In genomic region chr6:135358251-135358821, GRCh38 we compare ENCODE assay signal across 11 cellular contexts.
A peak's percentile ranks its signal among the peaks of the same experiment; 100 is the strongest.
DNase-seq lines count a peak whose midpoint lies in the region; ATAC-seq and TF ChIP-seq lines count a peak whose summit lies in the region.
"Had no signal": no experiment of that assay in that cellular context is flagged by ENCODE, and none has a peak within 500 bp of the region (broad histone marks: within the 10 kb centered on the region; RNA-seq: fewer than 3 reads in every experiment).

No MANE protein-coding gene starts in this region.

- TF ChIP-seq CTCF in brain microvascular endothelial cell (IDR thresholded peaks at IDR 0.05; ENCODE audit: low read depth, low read length, missing control alignments) = no peak

- H3K4me3 ChIP-seq in brain microvascular endothelial cell (ENCODE audit: low read depth, low read length) = no peak overlapping the region
- H3K4me3 ChIP-seq: Peyer's patch had no signal

- in situ Hi-C loops in brain microvascular endothelial cell (cut with HindIII; ENCODE audit: low pct_ligation_motif_present, low sequenced_read_pairs) = no loop called here

- H3K27me3 ChIP-seq in brain microvascular endothelial cell (replicated peaks) = no peaks in the 10 kb centered on the region
- H3K27me3 ChIP-seq: Peyer's patch had no signal

- no peaks in the 10 kb centered on the region for H3K36me3 ChIP-seq in brain microvascular endothelial cell (replicated peaks)
- H3K36me3 ChIP-seq: Peyer's patch had no signal

- DNase-seq in AG20443 (ENCODE audit: low spot score) = peak; percentile 68
- DNase-seq in HT1080 (ENCODE audit: low read depth) = peak; percentile 86
- DNase-seq in brain microvascular endothelial cell = peak; percentile 77
- DNase-seq in kidney glomerular epithelial cell (lab: John Stamatoyannopoulos, UW) = peak; percentile 83
- no peak for DNase-seq in occipital lobe (lab: John Stamatoyannopoulos, UW)
- DNase-seq: activated B cell treated with CpG ODN at 0.5 μM for 24 hours, activated gamma-delta T cell treated with Interleukin-2 at 50 U/mL for 16 hours, Peyer's patch had no signal

- H3K27ac ChIP-seq in brain microvascular endothelial cell = peak overlapping the region; percentile 99
- H3K27ac ChIP-seq: Peyer's patch had no signal

- no peak for ATAC-seq in GM19455 (IDR thresholded peaks at IDR 0.05; ENCODE audit: unreplicated experiment)
- ATAC-seq in HG02852 (IDR thresholded peaks at IDR 0.05; ENCODE audit: unreplicated experiment) = no peak
- ATAC-seq in GM18498 (IDR thresholded peaks at IDR 0.05; ENCODE audit: unreplicated experiment) = no peak
